In the genomic region with DNA sequence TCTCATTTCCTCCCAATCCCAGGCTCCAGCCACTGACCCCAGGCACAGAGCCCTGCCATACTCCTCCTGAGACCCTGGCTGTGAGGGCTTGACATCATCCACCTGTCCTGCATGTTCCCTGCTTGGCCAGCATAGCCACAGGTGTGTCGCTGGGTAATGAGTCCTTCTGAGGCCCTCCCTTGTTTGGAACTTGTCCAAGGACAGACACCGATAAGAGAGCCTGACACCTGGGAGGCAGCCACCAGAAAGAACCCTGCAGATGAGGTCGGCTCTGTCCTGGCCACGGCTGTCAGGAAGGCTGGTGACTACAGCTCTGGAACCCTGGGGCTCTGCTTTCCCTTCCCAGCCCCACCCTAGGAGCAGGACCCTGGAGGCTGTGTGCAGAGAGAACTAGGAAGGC, we compare ENCODE assay signal across 11 cellular contexts. TPM values are rescaled to one million over a fixed set of nuclear protein-coding genes. Genes with fewer than 3 reads are reported as not detected.
DNase-seq lines count a peak whose midpoint lies in the region; ATAC-seq and TF ChIP-seq lines count a peak whose summit lies in the region.
"Had no signal": no experiment of that assay in that cellular context is flagged by ENCODE, and none has a peak within 500 bp of the region (broad histone marks: within the 10 kb centered on the region; RNA-seq: fewer than 3 reads in every experiment).

No MANE protein-coding gene starts in this region.

- H3K4me3 Mint-ChIP-seq in CD8-positive, alpha-beta T cell, result no peak overlapping the region
- H3K4me3 Mint-ChIP-seq in effector memory CD8-positive, alpha-beta T cell, result peak overlapping the region; percentile 78

- intact Hi-C loops in CD8-positive, alpha-beta T cell (cut with DNase I, micrococcal nuclease), result loop anchor here (2.0 to 5.0 kb wide), 5 partner anchors 19 to 370 kb away; partner anchors contain the start of genes SRP9 (in 2 of the 2) and TMEM63A (in 1 of the 2)

- POLR2A ChIA-PET in CD8-positive, alpha-beta T cell (lab: Charles Lee), result interaction anchor here (0.9 to 3.5 kb wide), 5 partner anchors 28 to 82 kb away, joined by 3 to 27 read pairs (median 4); partner anchors contain the start of genes SRP9 and TMEM63A

- H3K27me3 ChIP-seq in CD8-positive, alpha-beta T cell (ENCODE audit: insufficient read depth, low read length), result no peaks in the 10 kb centered on the region

- H3K9me3 ChIP-seq in CD8-positive, alpha-beta T cell (ENCODE audit: low read length), result no peaks in the 10 kb centered on the region

- peaks cover 67% of the 10 kb centered on the region for H3K4me1 Mint-ChIP-seq in CD8-positive, alpha-beta T cell (ENCODE audit: low read depth)
- peaks cover 51 to 59% of the 10 kb centered on the region in 2 donors for H3K4me1 Mint-ChIP-seq in effector memory CD8-positive, alpha-beta T cell (ENCODE audit: low read depth in 2 of 2)

- CTCF ChIA-PET in CD8-positive, alpha-beta T cell (lab: Charles Lee), result interaction anchor here (1.0 to 2.0 kb wide), 3 partner anchors 12 to 98 kb away, joined by 3 to 16 read pairs (median 3); no protein-coding TSS in a partner anchor

- no peak for DNase-seq in CD8-positive, alpha-beta T cell
- DNase-seq in NCI-H2029 treated with DMSO at 0.1 percent for 48 hours (lab: John Stamatoyannopoulos, UW) (peak; percentile 81), NCI-H2227 treated with DMSO at 0.1 percent for 48 hours (lab: John Stamatoyannopoulos, UW) (no peak), amniotic stem cell (lab: John Stamatoyannopoulos, UW) (no peak), SIG-M5 treated with dmso at 0.1 percent for 504 hours (lab: John Stamatoyannopoulos, UW; ENCODE audit: unreplicated experiment) (no peak)
- DNase-seq in effector memory CD8-positive, alpha-beta T cell, result no peak
- DNase-seq: activated effector memory CD4-positive, alpha-beta T cell treated with Interleukin-2 at 50 U/mL for 16 hours; mesenchymal stem cell had no signal

- no peaks in the 10 kb centered on the region for H3K9me3 Mint-ChIP-seq in CD8-positive, alpha-beta T cell
- no peaks in the 10 kb centered on the region for H3K9me3 Mint-ChIP-seq in effector memory CD8-positive, alpha-beta T cell

- peak overlapping the region; percentile 14 for H3K27ac ChIP-seq in CD8-positive, alpha-beta T cell (ENCODE audit: low read depth, low read length)

- no peaks in the 10 kb centered on the region for H3K27me3 Mint-ChIP-seq in CD8-positive, alpha-beta T cell (ENCODE audit: low read depth)
- no peaks in the 10 kb centered on the region for H3K27me3 Mint-ChIP-seq in effector memory CD8-positive, alpha-beta T cell

- peak overlapping the region; percentile 96 for H3K27ac Mint-ChIP-seq in CD8-positive, alpha-beta T cell
- peak overlapping the region; percentile 96 to 97 for H3K27ac Mint-ChIP-seq in effector memory CD8-positive, alpha-beta T cell

- TF ChIP-seq CTCF in CD8-positive, alpha-beta T cell (IDR thresholded peaks at IDR 0.05), result no peak

- H3K4me1 ChIP-seq in CD8-positive, alpha-beta T cell (ENCODE audit: insufficient read depth, low read length), result peaks cover 64% of the 10 kb centered on the region

- H3K36me3 ChIP-seq in CD8-positive, alpha-beta T cell (ENCODE audit: insufficient read depth, low read length), result peaks cover 26% of the 10 kb centered on the region

- peaks cover 53% of the 10 kb centered on the region for H3K36me3 Mint-ChIP-seq in CD8-positive, alpha-beta T cell
- peaks cover 42% of the 10 kb centered on the region for H3K36me3 Mint-ChIP-seq in effector memory CD8-positive, alpha-beta T cell (ENCODE audit: insufficient read depth)

- H3K4me3 ChIP-seq in CD8-positive, alpha-beta T cell (ENCODE audit: low read depth, low read length), result no peak overlapping the region

- no peak for ATAC-seq in CD8-positive, alpha-beta T cell
- ATAC-seq in GM21390 (IDR thresholded peaks at IDR 0.05; ENCODE audit: unreplicated experiment) (peak; percentile 5), HG03097 (IDR thresholded peaks at IDR 0.05; ENCODE audit: low FRiP score, unreplicated experiment) (no peak)
- ATAC-seq in effector memory CD8-positive, alpha-beta T cell (replicated peaks), result no peak

RNA-seq across cellular contexts. Expression of gene TMEM63A, which starts 34.6 kb away (rescaled TPM):
- total RNA-seq in CD8-positive, alpha-beta T cell, result 100 to 1,000 TPM; 132 to 144 TPM

RNA-seq across cellular contexts. Expression of gene EPHX1, which starts 37.7 kb away (rescaled TPM):
- under 1 TPM; 0.72 to 0.92 TPM for total RNA-seq in CD8-positive, alpha-beta T cell

RNA-seq across cellular contexts. Expression of gene LEFTY1, which starts 41.3 kb away (rescaled TPM):
- total RNA-seq in CD8-positive, alpha-beta T cell, result not detected
- total RNA-seq: SK-MEL-5 had no signal
